In the genomic region with DNA sequence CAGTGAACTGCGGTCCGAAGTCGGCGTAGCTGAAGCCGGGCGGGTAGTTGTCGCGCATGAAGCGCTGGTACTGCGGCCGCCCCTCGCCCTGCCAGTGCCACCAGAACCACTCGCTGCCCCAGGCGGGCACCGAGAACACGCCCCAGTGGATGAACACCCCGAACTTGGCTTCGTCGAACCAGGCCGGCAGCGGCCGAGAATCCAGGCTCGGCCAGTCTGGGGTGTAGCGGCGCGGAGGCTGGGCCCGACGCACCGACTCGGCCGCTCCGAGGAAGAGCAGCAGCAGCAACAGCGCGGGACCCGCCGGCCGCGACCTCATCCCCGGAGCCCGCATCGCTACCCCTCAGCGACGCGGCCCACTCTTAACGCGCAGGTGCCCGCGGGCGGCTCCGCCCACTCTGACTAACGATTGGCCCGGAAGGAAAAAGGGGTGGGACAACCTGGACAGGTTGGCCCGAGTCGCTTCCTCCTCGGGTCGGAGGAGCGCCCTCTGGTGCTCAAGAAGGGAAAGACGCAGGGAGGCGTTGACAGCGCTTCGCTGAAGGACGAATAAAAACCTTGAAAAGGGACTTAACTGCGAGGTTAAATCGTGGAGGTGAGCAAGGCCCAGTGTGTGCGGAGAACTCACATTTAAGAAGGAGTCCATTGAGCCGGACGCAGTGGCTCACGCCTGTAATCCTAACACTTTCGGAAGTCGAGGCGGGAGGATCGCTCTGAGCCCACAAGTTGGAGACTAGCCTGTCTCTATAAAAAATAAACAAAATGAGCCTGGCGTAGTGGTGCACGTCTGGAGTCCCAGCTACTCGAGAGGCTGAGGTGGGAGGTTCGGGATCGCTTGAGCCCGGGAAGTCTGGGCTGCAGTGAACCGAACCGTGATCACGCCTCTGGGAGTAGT, we compare ENCODE assay signal across 1 cellular context.
TF ChIP-seq lines count a peak whose summit lies in the region.

A gene (minus strand): TSS at position 338 of the 895 bp plus-strand sequence. CDS start 4 bp downstream, at position 334.

TF ChIP-seq in HepG2, 621 proteins besides CTCF, POLR2A, EP300 and RAD21 (continued from another document and continues in another):
- TF ChIP-seq KAT8 (CRISPR knock-in tag; IDR thresholded peaks at IDR 0.05) (peak; percentile 88), ZSCAN31 (CRISPR knock-in tag; IDR thresholded peaks at IDR 0.05; ENCODE audit: low read depth) (peak; percentile 68), MYC (CRISPR knock-in tag; IDR thresholded peaks at IDR 0.05; ENCODE audit: borderline replicate concordance) (peak; percentile 60; the same call in 1 of the 2 replicates), ZNF569 (CRISPR knock-in tag; IDR thresholded peaks at IDR 0.05; ENCODE audit: borderline replicate concordance) (no peak), SAP130 (CRISPR knock-in tag; IDR thresholded peaks at IDR 0.05; ENCODE audit: low read depth) (peak; percentile 81), ZNF839 (CRISPR knock-in tag; IDR thresholded peaks at IDR 0.05; ENCODE audit: borderline replicate concordance) (no peak), ZBTB7B (CRISPR knock-in tag; IDR thresholded peaks at IDR 0.05) (0 out of 2 replicates have a peak, but pooled peaks have one; percentile 21), CAMTA2 (CRISPR knock-in tag; IDR thresholded peaks at IDR 0.05; ENCODE audit: borderline replicate concordance) (peak; percentile 77; the same call in 1 of the 2 replicates), ZSCAN9 (CRISPR knock-in tag; IDR thresholded peaks at IDR 0.05; ENCODE audit: borderline replicate concordance) (0 out of 2 replicates have a peak, but pooled peaks have one; percentile 6), ZZZ3 (CRISPR knock-in tag; IDR thresholded peaks at IDR 0.05; ENCODE audit: borderline replicate concordance) (no peak), PHF8 (CRISPR knock-in tag; IDR thresholded peaks at IDR 0.05) (peak; percentile 91), BHLHE40 (IDR thresholded peaks at IDR 0.05; ENCODE audit: low read length) (peak; percentile 54; the same call in 1 of the 2 replicates), JUN (CRISPR knock-in tag; IDR thresholded peaks at IDR 0.05) (no peak), ZNF12 (CRISPR knock-in tag; IDR thresholded peaks at IDR 0.05) (0 out of 2 replicates have a peak, but pooled peaks have one; percentile 5), KLF16 (CRISPR knock-in tag; IDR thresholded peaks at IDR 0.05) (peak in 1 of 2 experiments; percentile 65; a peak in 1 of 4 replicates), SRSF4 (IDR thresholded peaks at IDR 0.05; ENCODE audit: low read depth, low read length, poor library complexity, severe bottlenecking) (no peak), ZC3H13 (CRISPR knock-in tag; IDR thresholded peaks at IDR 0.05) (peak; percentile 77; the same call in 1 of the 2 replicates), ZNF441 (CRISPR knock-in tag; IDR thresholded peaks at IDR 0.05; ENCODE audit: borderline replicate concordance) (peak; percentile 69; the same call in 1 of the 2 replicates), HCFC1 (IDR thresholded peaks at IDR 0.05; ENCODE audit: low read depth, low read length) (no peak)
- TF ChIP-seq, protein P1, sequence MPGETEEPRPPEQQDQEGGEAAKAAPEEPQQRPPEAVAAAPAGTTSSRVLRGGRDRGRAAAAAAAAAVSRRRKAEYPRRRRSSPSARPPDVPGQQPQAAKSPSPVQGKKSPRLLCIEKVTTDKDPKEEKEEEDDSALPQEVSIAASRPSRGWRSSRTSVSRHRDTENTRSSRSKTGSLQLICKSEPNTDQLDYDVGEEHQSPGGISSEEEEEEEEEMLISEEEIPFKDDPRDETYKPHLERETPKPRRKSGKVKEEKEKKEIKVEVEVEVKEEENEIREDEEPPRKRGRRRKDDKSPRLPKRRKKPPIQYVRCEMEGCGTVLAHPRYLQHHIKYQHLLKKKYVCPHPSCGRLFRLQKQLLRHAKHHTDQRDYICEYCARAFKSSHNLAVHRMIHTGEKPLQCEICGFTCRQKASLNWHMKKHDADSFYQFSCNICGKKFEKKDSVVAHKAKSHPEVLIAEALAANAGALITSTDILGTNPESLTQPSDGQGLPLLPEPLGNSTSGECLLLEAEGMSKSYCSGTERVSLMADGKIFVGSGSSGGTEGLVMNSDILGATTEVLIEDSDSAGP (CRISPR knock-in tag; IDR thresholded peaks at IDR 0.05; ENCODE audit: borderline replicate concordance): peak; percentile 92
- TF ChIP-seq, protein P2, sequence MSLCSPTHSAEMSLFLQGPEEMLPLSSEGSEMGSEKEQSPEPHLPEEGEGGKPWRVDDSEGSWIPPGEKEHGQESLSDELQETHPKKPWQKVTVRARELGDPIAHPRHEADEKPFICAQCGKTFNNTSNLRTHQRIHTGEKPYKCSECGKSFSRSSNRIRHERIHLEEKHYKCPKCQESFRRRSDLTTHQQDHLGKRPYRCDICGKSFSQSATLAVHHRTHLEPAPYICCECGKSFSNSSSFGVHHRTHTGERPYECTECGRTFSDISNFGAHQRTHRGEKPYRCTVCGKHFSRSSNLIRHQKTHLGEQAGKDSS (CRISPR knock-in tag; IDR thresholded peaks at IDR 0.05; ENCODE audit: borderline replicate concordance, low read depth): peak; percentile 51; the same call in 1 of the 2 replicates
- TF ChIP-seq, protein P3, sequence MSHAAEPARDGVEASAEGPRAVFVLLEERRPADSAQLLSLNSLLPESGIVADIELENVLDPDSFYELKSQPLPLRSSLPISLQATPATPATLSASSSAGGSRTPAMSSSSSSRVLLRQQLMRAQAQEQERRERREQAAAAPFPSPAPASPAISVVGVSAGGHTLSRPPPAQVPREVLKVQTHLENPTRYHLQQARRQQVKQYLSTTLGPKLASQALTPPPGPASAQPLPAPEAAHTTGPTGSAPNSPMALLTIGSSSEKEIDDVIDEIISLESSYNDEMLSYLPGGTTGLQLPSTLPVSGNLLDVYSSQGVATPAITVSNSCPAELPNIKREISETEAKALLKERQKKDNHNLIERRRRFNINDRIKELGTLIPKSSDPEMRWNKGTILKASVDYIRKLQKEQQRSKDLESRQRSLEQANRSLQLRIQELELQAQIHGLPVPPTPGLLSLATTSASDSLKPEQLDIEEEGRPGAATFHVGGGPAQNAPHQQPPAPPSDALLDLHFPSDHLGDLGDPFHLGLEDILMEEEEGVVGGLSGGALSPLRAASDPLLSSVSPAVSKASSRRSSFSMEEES (CRISPR knock-in tag; IDR thresholded peaks at IDR 0.05): 0 out of 2 replicates have a peak, but pooled peaks have one; percentile 28
- TF ChIP-seq, protein P4, sequence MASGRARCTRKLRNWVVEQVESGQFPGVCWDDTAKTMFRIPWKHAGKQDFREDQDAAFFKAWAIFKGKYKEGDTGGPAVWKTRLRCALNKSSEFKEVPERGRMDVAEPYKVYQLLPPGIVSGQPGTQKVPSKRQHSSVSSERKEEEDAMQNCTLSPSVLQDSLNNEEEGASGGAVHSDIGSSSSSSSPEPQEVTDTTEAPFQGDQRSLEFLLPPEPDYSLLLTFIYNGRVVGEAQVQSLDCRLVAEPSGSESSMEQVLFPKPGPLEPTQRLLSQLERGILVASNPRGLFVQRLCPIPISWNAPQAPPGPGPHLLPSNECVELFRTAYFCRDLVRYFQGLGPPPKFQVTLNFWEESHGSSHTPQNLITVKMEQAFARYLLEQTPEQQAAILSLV (CRISPR knock-in tag; IDR thresholded peaks at IDR 0.05; ENCODE audit: borderline replicate concordance): peak; percentile 69; the same call in 1 of the 2 replicates
- TF ChIP-seq, protein P5, sequence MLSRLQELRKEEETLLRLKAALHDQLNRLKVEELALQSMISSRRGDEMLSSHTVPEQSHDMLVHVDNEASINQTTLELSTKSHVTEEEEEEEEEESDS (CRISPR knock-in tag; IDR thresholded peaks at IDR 0.05; ENCODE audit: borderline replicate concordance): no peak
- TF ChIP-seq, protein P6, sequence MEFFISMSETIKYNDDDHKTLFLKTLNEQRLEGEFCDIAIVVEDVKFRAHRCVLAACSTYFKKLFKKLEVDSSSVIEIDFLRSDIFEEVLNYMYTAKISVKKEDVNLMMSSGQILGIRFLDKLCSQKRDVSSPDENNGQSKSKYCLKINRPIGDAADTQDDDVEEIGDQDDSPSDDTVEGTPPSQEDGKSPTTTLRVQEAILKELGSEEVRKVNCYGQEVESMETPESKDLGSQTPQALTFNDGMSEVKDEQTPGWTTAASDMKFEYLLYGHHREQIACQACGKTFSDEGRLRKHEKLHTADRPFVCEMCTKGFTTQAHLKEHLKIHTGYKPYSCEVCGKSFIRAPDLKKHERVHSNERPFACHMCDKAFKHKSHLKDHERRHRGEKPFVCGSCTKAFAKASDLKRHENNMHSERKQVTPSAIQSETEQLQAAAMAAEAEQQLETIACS (CRISPR knock-in tag; IDR thresholded peaks at IDR 0.05): no peak
- TF ChIP-seq, protein P7, sequence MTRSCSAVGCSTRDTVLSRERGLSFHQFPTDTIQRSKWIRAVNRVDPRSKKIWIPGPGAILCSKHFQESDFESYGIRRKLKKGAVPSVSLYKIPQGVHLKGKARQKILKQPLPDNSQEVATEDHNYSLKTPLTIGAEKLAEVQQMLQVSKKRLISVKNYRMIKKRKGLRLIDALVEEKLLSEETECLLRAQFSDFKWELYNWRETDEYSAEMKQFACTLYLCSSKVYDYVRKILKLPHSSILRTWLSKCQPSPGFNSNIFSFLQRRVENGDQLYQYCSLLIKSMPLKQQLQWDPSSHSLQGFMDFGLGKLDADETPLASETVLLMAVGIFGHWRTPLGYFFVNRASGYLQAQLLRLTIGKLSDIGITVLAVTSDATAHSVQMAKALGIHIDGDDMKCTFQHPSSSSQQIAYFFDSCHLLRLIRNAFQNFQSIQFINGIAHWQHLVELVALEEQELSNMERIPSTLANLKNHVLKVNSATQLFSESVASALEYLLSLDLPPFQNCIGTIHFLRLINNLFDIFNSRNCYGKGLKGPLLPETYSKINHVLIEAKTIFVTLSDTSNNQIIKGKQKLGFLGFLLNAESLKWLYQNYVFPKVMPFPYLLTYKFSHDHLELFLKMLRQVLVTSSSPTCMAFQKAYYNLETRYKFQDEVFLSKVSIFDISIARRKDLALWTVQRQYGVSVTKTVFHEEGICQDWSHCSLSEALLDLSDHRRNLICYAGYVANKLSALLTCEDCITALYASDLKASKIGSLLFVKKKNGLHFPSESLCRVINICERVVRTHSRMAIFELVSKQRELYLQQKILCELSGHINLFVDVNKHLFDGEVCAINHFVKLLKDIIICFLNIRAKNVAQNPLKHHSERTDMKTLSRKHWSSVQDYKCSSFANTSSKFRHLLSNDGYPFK (CRISPR knock-in tag; IDR thresholded peaks at IDR 0.05; ENCODE audit: borderline replicate concordance): peak; percentile 67; the same call in 1 of the 2 replicates
- TF ChIP-seq, protein P8, sequence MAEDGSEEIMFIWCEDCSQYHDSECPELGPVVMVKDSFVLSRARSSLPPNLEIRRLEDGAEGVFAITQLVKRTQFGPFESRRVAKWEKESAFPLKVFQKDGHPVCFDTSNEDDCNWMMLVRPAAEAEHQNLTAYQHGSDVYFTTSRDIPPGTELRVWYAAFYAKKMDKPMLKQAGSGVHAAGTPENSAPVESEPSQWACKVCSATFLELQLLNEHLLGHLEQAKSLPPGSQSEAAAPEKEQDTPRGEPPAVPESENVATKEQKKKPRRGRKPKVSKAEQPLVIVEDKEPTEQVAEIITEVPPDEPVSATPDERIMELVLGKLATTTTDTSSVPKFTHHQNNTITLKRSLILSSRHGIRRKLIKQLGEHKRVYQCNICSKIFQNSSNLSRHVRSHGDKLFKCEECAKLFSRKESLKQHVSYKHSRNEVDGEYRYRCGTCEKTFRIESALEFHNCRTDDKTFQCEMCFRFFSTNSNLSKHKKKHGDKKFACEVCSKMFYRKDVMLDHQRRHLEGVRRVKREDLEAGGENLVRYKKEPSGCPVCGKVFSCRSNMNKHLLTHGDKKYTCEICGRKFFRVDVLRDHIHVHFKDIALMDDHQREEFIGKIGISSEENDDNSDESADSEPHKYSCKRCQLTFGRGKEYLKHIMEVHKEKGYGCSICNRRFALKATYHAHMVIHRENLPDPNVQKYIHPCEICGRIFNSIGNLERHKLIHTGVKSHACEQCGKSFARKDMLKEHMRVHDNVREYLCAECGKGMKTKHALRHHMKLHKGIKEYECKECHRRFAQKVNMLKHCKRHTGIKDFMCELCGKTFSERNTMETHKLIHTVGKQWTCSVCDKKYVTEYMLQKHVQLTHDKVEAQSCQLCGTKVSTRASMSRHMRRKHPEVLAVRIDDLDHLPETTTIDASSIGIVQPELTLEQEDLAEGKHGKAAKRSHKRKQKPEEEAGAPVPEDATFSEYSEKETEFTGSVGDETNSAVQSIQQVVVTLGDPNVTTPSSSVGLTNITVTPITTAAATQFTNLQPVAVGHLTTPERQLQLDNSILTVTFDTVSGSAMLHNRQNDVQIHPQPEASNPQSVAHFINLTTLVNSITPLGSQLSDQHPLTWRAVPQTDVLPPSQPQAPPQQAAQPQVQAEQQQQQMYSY (CRISPR knock-in tag; IDR thresholded peaks at IDR 0.05): no peak
- TF ChIP-seq, protein P9, sequence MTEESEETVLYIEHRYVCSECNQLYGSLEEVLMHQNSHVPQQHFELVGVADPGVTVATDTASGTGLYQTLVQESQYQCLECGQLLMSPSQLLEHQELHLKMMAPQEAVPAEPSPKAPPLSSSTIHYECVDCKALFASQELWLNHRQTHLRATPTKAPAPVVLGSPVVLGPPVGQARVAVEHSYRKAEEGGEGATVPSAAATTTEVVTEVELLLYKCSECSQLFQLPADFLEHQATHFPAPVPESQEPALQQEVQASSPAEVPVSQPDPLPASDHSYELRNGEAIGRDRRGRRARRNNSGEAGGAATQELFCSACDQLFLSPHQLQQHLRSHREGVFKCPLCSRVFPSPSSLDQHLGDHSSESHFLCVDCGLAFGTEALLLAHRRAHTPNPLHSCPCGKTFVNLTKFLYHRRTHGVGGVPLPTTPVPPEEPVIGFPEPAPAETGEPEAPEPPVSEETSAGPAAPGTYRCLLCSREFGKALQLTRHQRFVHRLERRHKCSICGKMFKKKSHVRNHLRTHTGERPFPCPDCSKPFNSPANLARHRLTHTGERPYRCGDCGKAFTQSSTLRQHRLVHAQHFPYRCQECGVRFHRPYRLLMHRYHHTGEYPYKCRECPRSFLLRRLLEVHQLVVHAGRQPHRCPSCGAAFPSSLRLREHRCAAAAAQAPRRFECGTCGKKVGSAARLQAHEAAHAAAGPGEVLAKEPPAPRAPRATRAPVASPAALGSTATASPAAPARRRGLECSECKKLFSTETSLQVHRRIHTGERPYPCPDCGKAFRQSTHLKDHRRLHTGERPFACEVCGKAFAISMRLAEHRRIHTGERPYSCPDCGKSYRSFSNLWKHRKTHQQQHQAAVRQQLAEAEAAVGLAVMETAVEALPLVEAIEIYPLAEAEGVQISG (CRISPR knock-in tag; IDR thresholded peaks at IDR 0.05): peak; percentile 98
- TF ChIP-seq, protein P10, sequence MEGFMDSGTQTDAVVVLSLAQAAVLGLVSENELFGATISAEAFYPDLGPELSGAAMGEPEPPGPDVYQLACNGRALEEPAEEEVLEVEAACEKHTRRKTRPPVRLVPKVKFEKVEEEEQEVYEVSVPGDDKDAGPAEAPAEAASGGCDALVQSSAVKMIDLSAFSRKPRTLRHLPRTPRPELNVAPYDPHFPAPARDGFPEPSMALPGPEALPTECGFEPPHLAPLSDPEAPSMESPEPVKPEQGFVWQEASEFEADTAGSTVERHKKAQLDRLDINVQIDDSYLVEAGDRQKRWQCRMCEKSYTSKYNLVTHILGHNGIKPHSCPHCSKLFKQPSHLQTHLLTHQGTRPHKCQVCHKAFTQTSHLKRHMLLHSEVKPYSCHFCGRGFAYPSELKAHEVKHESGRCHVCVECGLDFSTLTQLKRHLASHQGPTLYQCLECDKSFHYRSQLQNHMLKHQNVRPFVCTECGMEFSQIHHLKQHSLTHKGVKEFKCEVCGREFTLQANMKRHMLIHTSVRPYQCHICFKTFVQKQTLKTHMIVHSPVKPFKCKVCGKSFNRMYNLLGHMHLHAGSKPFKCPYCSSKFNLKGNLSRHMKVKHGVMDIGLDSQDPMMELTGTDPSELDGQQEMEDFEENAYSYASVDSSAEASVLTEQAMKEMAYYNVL (CRISPR knock-in tag; IDR thresholded peaks at IDR 0.05; ENCODE audit: borderline replicate concordance): peak; percentile 59; the same call in 1 of the 2 replicates
